Comparison of ENCODE assay signal across 24 cellular contexts in the genomic region with DNA sequence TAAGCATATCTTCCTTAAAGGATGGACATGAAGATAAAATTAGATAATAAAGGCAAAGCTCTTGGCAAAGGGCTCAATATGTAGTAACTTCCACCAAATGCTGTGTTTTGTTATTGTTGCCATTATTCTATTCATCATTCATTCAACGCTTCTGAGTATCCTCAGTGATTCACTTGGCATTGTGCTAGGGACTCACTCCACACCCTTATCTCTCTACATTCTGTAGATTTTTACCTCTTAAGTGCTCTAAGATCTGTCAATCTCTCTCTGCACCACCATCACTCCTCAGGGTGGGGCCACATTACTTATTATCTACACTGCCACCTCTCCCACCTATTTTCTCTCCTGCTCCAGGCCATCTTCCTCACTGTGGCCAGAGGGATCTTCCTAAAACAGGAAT. TPM values are rescaled to one million over a fixed set of nuclear protein-coding genes. Genes with fewer than 3 reads are reported as not detected.
"Had no signal": no experiment of that assay in that cellular context is flagged by ENCODE, and none has a peak within 500 bp of the region (broad histone marks: within the 10 kb centered on the region; RNA-seq: fewer than 3 reads in every experiment).

No MANE protein-coding gene starts in this region.

- H3K27ac Mint-ChIP-seq: activated naive CD8-positive, alpha-beta T cell; activated T-helper 17 cell treated with anti-CD3 and anti-CD28 coated beads, Interleukin-2, amount 50 U/mL, for 72 hours; immature natural killer cell; naive thymus-derived CD8-positive, alpha-beta T cell had no signal

- H3K36me3 Mint-ChIP-seq: immature natural killer cell had no signal

- DNase-seq: activated naive CD4-positive, alpha-beta T cell; activated T-cell treated with anti-CD3 and anti-CD28 coated beads, Interleukin-2, amount 50 U/mL, for 1 hour; adrenal gland; effector memory CD4-positive, alpha-beta T cell; esophagus squamous epithelium; heart left ventricle; immature natural killer cell; naive thymus-derived CD8-positive, alpha-beta T cell; retina; stimulated activated CD4-positive, alpha-beta T cell treated with anti-CD3 and anti-CD28 coated beads, Interleukin-2, amount 100 ng/mL, for 48 hours; stimulated activated CD8-positive, alpha-beta memory T cell treated with anti-CD3 and anti-CD28 coated beads, Interleukin-4, amount 100 ng/mL, for 48 hours; stimulated activated naive CD4-positive, alpha-beta T cell; T-helper 9 cell; testis; upper lobe of left lung had no signal

- H3K4me3 Mint-ChIP-seq: activated naive CD8-positive, alpha-beta T cell; activated T-helper 17 cell treated with anti-CD3 and anti-CD28 coated beads, Interleukin-2, amount 50 U/mL, for 72 hours; central memory CD8-positive, alpha-beta T cell; immature natural killer cell; naive thymus-derived CD8-positive, alpha-beta T cell had no signal

- H3K27me3 Mint-ChIP-seq: activated naive CD8-positive, alpha-beta T cell; central memory CD8-positive, alpha-beta T cell had no signal

- ATAC-seq: activated T-helper 17 cell treated with anti-CD3 and anti-CD28 coated beads, Interleukin-2, amount 50 U/mL, for 72 hours; gastroesophageal sphincter; heart left ventricle; left lobe of liver; naive thymus-derived CD8-positive, alpha-beta T cell had no signal

- H3K4me3 ChIP-seq: adrenal gland, breast epithelium, esophagus squamous epithelium, gastroesophageal sphincter, heart left ventricle, lung, testis, upper lobe of left lung had no signal

- H3K4me1 Mint-ChIP-seq: activated T-helper 17 cell treated with anti-CD3 and anti-CD28 coated beads, Interleukin-2, amount 50 U/mL, for 72 hours; central memory CD8-positive, alpha-beta T cell; immature natural killer cell had no signal

- H3K27ac ChIP-seq: adrenal gland, breast epithelium, esophagus squamous epithelium, gastroesophageal sphincter, heart left ventricle, testis, upper lobe of left lung had no signal

- FAIRE-seq: colon had no signal

- H3K27me3 ChIP-seq: adrenal gland, esophagus squamous epithelium, gastroesophageal sphincter, heart left ventricle, testis, upper lobe of left lung had no signal

- H3K9me3 ChIP-seq: adrenal gland, testis had no signal

- H3K36me3 ChIP-seq: adrenal gland, breast epithelium, esophagus squamous epithelium, gastroesophageal sphincter, heart left ventricle, upper lobe of left lung had no signal

- H3K4me1 ChIP-seq: adrenal gland, breast epithelium, esophagus squamous epithelium, gastroesophageal sphincter, heart left ventricle, testis, upper lobe of left lung had no signal

RNA-seq across cellular contexts. Expression of a gene that starts 51.2 kb away (rescaled TPM):
- total RNA-seq: breast epithelium; left lobe of liver; naive thymus-derived CD8-positive, alpha-beta T cell; T-helper 1 cell treated with Interleukin-12 subunit alpha and Interleukin-12 subunit beta and Interleukin-4 antibody, amounts not matched to agents 30 ng/mL and 1 ng/mL, for 36 hours had no signal
